Comparison of ENCODE assay signal across 7 cellular contexts in the genomic region with DNA sequence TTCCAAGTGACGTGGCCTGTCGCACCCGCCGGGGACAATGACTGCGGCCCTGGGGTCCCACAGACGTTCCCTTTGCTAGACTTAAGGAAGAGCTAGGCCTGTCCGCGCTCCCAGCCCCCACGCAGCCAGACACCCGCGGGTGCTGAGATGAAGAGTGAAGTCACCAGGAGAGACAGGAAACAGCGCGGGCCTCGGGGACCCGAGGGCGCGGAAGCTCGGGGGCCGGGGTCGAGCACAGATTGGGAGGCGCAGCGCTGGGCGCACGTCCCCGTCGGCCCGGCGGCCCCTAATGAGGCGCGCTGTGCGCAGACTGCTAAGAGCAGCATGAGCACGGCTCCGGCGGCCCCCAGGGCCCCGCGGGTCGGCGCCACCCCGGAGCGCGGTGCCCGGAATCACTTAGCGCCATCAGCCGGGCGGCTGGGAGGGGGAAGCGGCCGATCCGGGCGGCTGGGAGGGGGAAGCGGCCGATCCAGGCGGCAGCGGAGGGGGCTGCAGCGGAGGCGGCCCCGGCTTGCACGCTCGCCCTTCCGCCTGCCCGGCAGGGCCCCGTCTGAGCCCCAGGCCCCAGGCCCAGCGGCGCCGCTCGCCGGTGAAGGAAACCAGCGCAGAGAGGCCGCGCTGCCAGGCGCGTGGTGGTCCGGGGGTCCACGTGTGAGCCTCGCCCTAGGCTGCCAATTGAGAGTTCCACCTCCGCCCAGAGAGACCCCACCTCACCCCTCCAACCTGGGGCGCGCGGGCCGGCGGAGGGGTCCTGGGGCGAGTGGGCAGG. TPM values are rescaled to one million over a fixed set of nuclear protein-coding genes. Genes with fewer than 3 reads are reported as not detected.
DNase-seq lines count a peak whose midpoint lies in the region; ATAC-seq lines count a peak whose summit lies in the region.
"Had no signal": no experiment of that assay in that cellular context is flagged by ENCODE, and none has a peak within 500 bp of the region (broad histone marks: within the 10 kb centered on the region; RNA-seq: fewer than 3 reads in every experiment).

No MANE protein-coding gene starts in this region.

- no peaks in the 10 kb centered on the region for H3K36me3 ChIP-seq in mesenchymal stem cell (ENCODE audit: control insufficient read depth in 1 of 2, insufficient read depth in 2 of 2, low read depth in 1 of 2, low read length in 2 of 2)
- H3K36me3 ChIP-seq: cardiac muscle cell had no signal

- no peak overlapping the region for H3K4ac ChIP-seq in mesenchymal stem cell (ENCODE audit: low read depth in 1 of 2, low read length in 2 of 2)

- no peak overlapping the region for H3K27ac ChIP-seq in mesenchymal stem cell (ENCODE audit: low read length, poor library complexity, severe bottlenecking)
- H3K27ac ChIP-seq: cardiac muscle cell had no signal

- peak overlapping the region; percentile 98 for H4K8ac ChIP-seq in mesenchymal stem cell (ENCODE audit: low read length)

- peak overlapping the region; percentile 79 for H2BK120ac ChIP-seq in mesenchymal stem cell (ENCODE audit: low read depth, low read length)

- peak overlapping the region; percentile 51 to 61 for H3K4me3 ChIP-seq in mesenchymal stem cell (ENCODE audit: insufficient read depth in 1 of 2, low read depth in 1 of 2, low read length in 2 of 2)
- H3K4me3 ChIP-seq: cardiac muscle cell had no signal

- peak overlapping the region; percentile 68 for H4K91ac ChIP-seq in mesenchymal stem cell (ENCODE audit: low read length)

- no peaks in the 10 kb centered on the region for H3K79me1 ChIP-seq in mesenchymal stem cell (replicated peaks; ENCODE audit: low read length, poor library complexity, severe bottlenecking)

- H2AK5ac ChIP-seq in mesenchymal stem cell (ENCODE audit: low read length, severe bottlenecking): no peak overlapping the region

- peak overlapping the region in 1 of 2 experiments; percentile 73 for H3K18ac ChIP-seq in mesenchymal stem cell (ENCODE audit: low read depth in 1 of 2, low read length in 2 of 2)

- peaks cover 10% of the 10 kb centered on the region for H3K4me1 ChIP-seq in mesenchymal stem cell (ENCODE audit: control insufficient read depth, insufficient read depth, low read depth, low read length)

- no peak overlapping the region for H2BK5ac ChIP-seq in mesenchymal stem cell (ENCODE audit: low read depth, low read length, poor library complexity, severe bottlenecking)

- H3K9me3 ChIP-seq in mesenchymal stem cell (ENCODE audit: control insufficient read depth, low read length): no peaks in the 10 kb centered on the region

- H2BK15ac ChIP-seq in mesenchymal stem cell (ENCODE audit: low read depth, poor library complexity, severe bottlenecking): peak overlapping the region; percentile 80

- DNase-seq in COLO668 (lab: John Stamatoyannopoulos, UW; ENCODE audit: unreplicated experiment): peak; percentile 25
- peak; percentile 17 for DNase-seq in activated effector memory CD4-positive, alpha-beta T cell treated with Interleukin-2 at 50 U/mL for 16 hours
- DNase-seq in mesenchymal stem cell: no peak
- DNase-seq in COLO829 (ENCODE audit: low spot score): no peak

- peak overlapping the region; percentile 57 to 86 for H3K14ac ChIP-seq in mesenchymal stem cell (ENCODE audit: low read length in 2 of 2)

- WGBS in mesenchymal stem cell: 22% methylated on average over 68 of the region's 81 CpGs

- H2AFZ ChIP-seq in mesenchymal stem cell (ENCODE audit: low read depth, low read length): peak overlapping the region; percentile 81

- ATAC-seq in HG03378 (IDR thresholded peaks at IDR 0.05; ENCODE audit: unreplicated experiment): no peak
- no peak for ATAC-seq in HG02759 (IDR thresholded peaks at IDR 0.05; ENCODE audit: unreplicated experiment)

- H3K4me2 ChIP-seq in mesenchymal stem cell (ENCODE audit: low read length, poor library complexity, severe bottlenecking): peak overlapping the region; percentile 74

- H2BK12ac ChIP-seq in mesenchymal stem cell (ENCODE audit: low read length in 2 of 2): no peak overlapping the region

- H3K27me3 ChIP-seq in mesenchymal stem cell (ENCODE audit: control insufficient read depth in 1 of 2, insufficient read depth in 1 of 2, low read length in 2 of 2): peaks cover 26 to 30% of the 10 kb centered on the region in 2 experiments

- no peak overlapping the region for H3K23ac ChIP-seq in mesenchymal stem cell (ENCODE audit: low read length in 2 of 2)

- peak overlapping the region; percentile 75 for H3K9ac ChIP-seq in mesenchymal stem cell (ENCODE audit: low read length)

RNA-seq across cellular contexts. Expression of gene AVP, which starts 8.3 kb away (rescaled TPM):
- not detected for polyA plus RNA-seq in mesenchymal stem cell (2013, experiment 1 of 2)
- polyA plus RNA-seq in mesenchymal stem cell (2013, experiment 2 of 2): not detected
- polyA plus RNA-seq: cardiac muscle cell had no signal

RNA-seq across cellular contexts. Expression of gene OXT, which starts 21.4 kb away (rescaled TPM):
- not detected for polyA plus RNA-seq in mesenchymal stem cell (2013, experiment 1 of 2)
- not detected for polyA plus RNA-seq in mesenchymal stem cell (2013, experiment 2 of 2)
- polyA plus RNA-seq: cardiac muscle cell had no signal

RNA-seq across cellular contexts. Expression of gene MRPS26, which starts 46.9 kb away (rescaled TPM):
- polyA plus RNA-seq in mesenchymal stem cell (2013, experiment 1 of 2): 22.3 TPM
- polyA plus RNA-seq in mesenchymal stem cell (2013, experiment 2 of 2): 24.4 TPM

RNA-seq across cellular contexts. Expression of gene GNRH2, which starts 49.4 kb away (rescaled TPM):
- polyA plus RNA-seq in mesenchymal stem cell (2013, experiment 1 of 2): not detected
- not detected for polyA plus RNA-seq in mesenchymal stem cell (2013, experiment 2 of 2)
- polyA plus RNA-seq: cardiac muscle cell had no signal

Comparison
In these comparisons a context has a peak if more than half of its experiments do, and no peak if none do; other contexts are left out.
1. DNase-seq: peak in COLO668 (single experiment) and activated effector memory CD4-positive, alpha-beta T cell treated with Interleukin-2 at 50 U/mL for 16 hours (single experiment); none in mesenchymal stem cell (single experiment) and COLO829 (single experiment).